ENCODE assay signal across 1 cellular context in genomic region chr15:58805095-58805494, GRCh38.
TF ChIP-seq lines count a peak whose summit lies in the region.

No MANE protein-coding gene starts in this region.

TF ChIP-seq in HepG2, 621 proteins besides CTCF, POLR2A, EP300 and RAD21:
- TF ChIP-seq CEBPB (IDR thresholded peaks at IDR 0.05; ENCODE audit: borderline replicate concordance, low read depth, low read length) (peak; percentile 34; the same call in 1 of the 2 replicates), SMAD9 (CRISPR knock-in tag; IDR thresholded peaks at IDR 0.05) (no peak), ZNF260 (CRISPR knock-in tag; IDR thresholded peaks at IDR 0.05; ENCODE audit: borderline replicate concordance, low read depth) (no peak)
